17 cellular contexts compared by ENCODE assay signal in the genomic region with DNA sequence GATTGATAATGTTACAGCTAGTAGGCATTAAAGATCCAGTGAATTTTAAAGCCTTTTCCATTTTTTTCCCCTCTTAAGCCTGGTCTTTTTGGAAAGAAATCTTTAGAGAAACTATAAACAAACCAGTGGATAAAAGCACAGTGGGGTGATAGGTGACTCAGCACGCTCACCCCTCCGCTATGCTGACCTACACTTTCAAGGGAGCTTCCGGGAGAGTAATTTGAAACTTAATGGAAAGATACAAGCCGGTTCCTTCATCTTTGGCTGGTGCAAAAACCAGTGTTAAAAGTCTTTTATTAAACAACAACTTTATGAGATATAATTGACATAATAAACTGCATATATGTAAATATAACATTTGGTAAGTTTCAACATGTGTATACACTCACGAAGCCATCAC. TPM values are rescaled to one million over a fixed set of nuclear protein-coding genes. Genes with fewer than 3 reads are reported as not detected.
A peak's percentile ranks its signal among the peaks of the same experiment; 100 is the strongest.
DNase-seq lines count a peak whose midpoint lies in the region; ATAC-seq and TF ChIP-seq lines count a peak whose summit lies in the region.
"Had no signal": no experiment of that assay in that cellular context is flagged by ENCODE, and none has a peak within 500 bp of the region (broad histone marks: within the 10 kb centered on the region; RNA-seq: fewer than 3 reads in every experiment).

No MANE protein-coding gene starts in this region.

- WGBS in H9 (ENCODE audit: extremely low coverage, insufficient read length, low lambda C conversion rate), result no CpG with 5 or more reads among the region's 5 CpGs
- no CpG with 5 or more reads among the region's 5 CpGs for WGBS in mesendoderm (ENCODE audit: extremely low coverage, insufficient coverage, low lambda C conversion rate)

- H3K4me2 ChIP-seq in H9 (ENCODE audit: insufficient read depth, insufficient read length, low read length), result no peak overlapping the region
- no peak overlapping the region for H3K4me2 ChIP-seq in mesendoderm (ENCODE audit: low read length)

- no peak overlapping the region for H4K5ac ChIP-seq in H9 (ENCODE audit: insufficient read length, low read depth, low read length)
- no peak overlapping the region for H4K5ac ChIP-seq in mesendoderm (ENCODE audit: low read length)

- no peak overlapping the region for H3K14ac ChIP-seq in H9 (ENCODE audit: insufficient read depth, low read length)

- peaks cover 0 to 6% (median 3%) of the 10 kb centered on the region in 3 experiments; a peak in 2 of 7 replicates for H3K36me3 Mint-ChIP-seq in H9 (ENCODE audit: insufficient read depth in 1 of 3, low read depth in 3 of 3)
- H3K36me3 Mint-ChIP-seq in endothelial cell (ENCODE audit: low read depth, unreplicated experiment), result no peaks in the 10 kb centered on the region
- H3K36me3 Mint-ChIP-seq: CD4-positive, CD25-positive, alpha-beta regulatory T cell had no signal

- H4K8ac ChIP-seq in H9 (replicated peaks; ENCODE audit: insufficient read length, low read depth, low read length) (no peak overlapping the region), mesendoderm (ENCODE audit: low read depth, low read length) (no peak overlapping the region)

- H3K9me3 Mint-ChIP-seq in H9 (no peaks in the 10 kb centered on the region), endothelial cell (ENCODE audit: unreplicated experiment) (no peaks in the 10 kb centered on the region)
- H3K9me3 Mint-ChIP-seq: CD4-positive, CD25-positive, alpha-beta regulatory T cell had no signal

- no peak overlapping the region for H2BK12ac ChIP-seq in H9 (ENCODE audit: insufficient read length, low read depth, low read length)

- no peaks in the 10 kb centered on the region for H3K27me3 Mint-ChIP-seq in H9 (ENCODE audit: low read depth)
- no peaks in the 10 kb centered on the region for H3K27me3 Mint-ChIP-seq in endothelial cell (ENCODE audit: unreplicated experiment)

- H3K4me1 ChIP-seq in H9 (ENCODE audit: insufficient read depth, low read length), result peaks cover 2% of the 10 kb centered on the region
- peaks cover 18% of the 10 kb centered on the region for H3K4me1 ChIP-seq in RWPE2 (ENCODE audit: insufficient read depth, poor library complexity, severe bottlenecking)
- no peaks in the 10 kb centered on the region for H3K4me1 ChIP-seq in mesendoderm (ENCODE audit: control insufficient read depth, low read depth, low read length)

- peak overlapping the region; percentile 1 for H2AFZ ChIP-seq in H9 (ENCODE audit: low read length)

- H2BK5ac ChIP-seq in H9 (ENCODE audit: insufficient read length, low read length), result no peak overlapping the region
- H2BK5ac ChIP-seq in mesendoderm (ENCODE audit: low read length), result no peak overlapping the region

- H3K27ac Mint-ChIP-seq in H9 (peak overlapping the region; percentile 32 to 94 (median 68); a peak in 6 of 7 replicates), endothelial cell (ENCODE audit: unreplicated experiment) (no peak overlapping the region)
- H3K27ac Mint-ChIP-seq: CD4-positive, CD25-positive, alpha-beta regulatory T cell had no signal

- H4K91ac ChIP-seq in H9 (ENCODE audit: insufficient read length, low read depth, low read length), result no peak overlapping the region

- no peak overlapping the region for H2AK5ac ChIP-seq in H9 (ENCODE audit: insufficient read length, low read length)
- H2AK5ac ChIP-seq in mesendoderm (ENCODE audit: low read length), result no peak overlapping the region

- no peak for TF ChIP-seq CTCF in H9 (conservative IDR thresholded peaks at IDR 0.05)
- TF ChIP-seq CTCF in RWPE2 (IDR thresholded peaks at IDR 0.05; ENCODE audit: poor library complexity, severe bottlenecking), result no peak
- TF ChIP-seq CTCF in endothelial cell (IDR thresholded peaks at IDR 0.05; ENCODE audit: unreplicated experiment), result no peak

- ATAC-seq in RWPE2 (ENCODE audit: low read depth), result peak; percentile 28; the same call in 1 of the 3 replicates
- ATAC-seq in GM21367 (IDR thresholded peaks at IDR 0.05; ENCODE audit: unreplicated experiment), result no peak
- ATAC-seq in GM21717 (IDR thresholded peaks at IDR 0.05; ENCODE audit: unreplicated experiment), result no peak

- no peak overlapping the region for H3K23ac ChIP-seq in H9 (ENCODE audit: insufficient read length, low read depth, low read length)
- H3K23ac ChIP-seq in mesendoderm (ENCODE audit: low read length), result no peak overlapping the region

- no peak overlapping the region for H2BK20ac ChIP-seq in H9 (ENCODE audit: low read depth, low read length, poor library complexity, severe bottlenecking)

- H3K27ac ChIP-seq in H9 (ENCODE audit: insufficient read length, low read depth, low read length), result peak overlapping the region; percentile 73
- H3K27ac ChIP-seq in RWPE2 (ENCODE audit: poor library complexity, severe bottlenecking), result no peak overlapping the region
- H3K27ac ChIP-seq in mesendoderm (ENCODE audit: low read depth, low read length), result no peak overlapping the region
- H3K27ac ChIP-seq: esophagus squamous epithelium, SJSA1 had no signal

- H3K56ac ChIP-seq in H9 (ENCODE audit: insufficient read length, low read depth, low read length), result no peak overlapping the region
- no peak overlapping the region for H3K56ac ChIP-seq in mesendoderm (ENCODE audit: low read length)

- H3K36me3 ChIP-seq in RWPE2 (ENCODE audit: low read depth) (no peaks in the 10 kb centered on the region), mesendoderm (ENCODE audit: control insufficient read depth, insufficient read depth, low read length) (no peaks in the 10 kb centered on the region)
- H3K36me3 ChIP-seq: esophagus squamous epithelium, SJSA1 had no signal

- H3K4me3 Mint-ChIP-seq in H9 (no peak overlapping the region), endothelial cell (ENCODE audit: unreplicated experiment) (no peak overlapping the region)
- H3K4me3 Mint-ChIP-seq: CD4-positive, CD25-positive, alpha-beta regulatory T cell had no signal

- peaks cover 45 to 47% of the 10 kb centered on the region in 2 experiments for H3K4me1 Mint-ChIP-seq in H9
- H3K4me1 Mint-ChIP-seq in endothelial cell (ENCODE audit: unreplicated experiment), result peaks cover 25% of the 10 kb centered on the region
- H3K4me1 Mint-ChIP-seq: CD4-positive, CD25-positive, alpha-beta regulatory T cell had no signal

- no peak overlapping the region for H3K9ac ChIP-seq in H9 (ENCODE audit: extremely low read depth, insufficient read length, low read length)
- H3K9ac ChIP-seq in mesendoderm (ENCODE audit: low read length), result no peak overlapping the region

- H3K27me3 ChIP-seq in H9 (ENCODE audit: insufficient read depth, low read length), result no peaks in the 10 kb centered on the region
- no peaks in the 10 kb centered on the region for H3K27me3 ChIP-seq in RWPE2 (ENCODE audit: insufficient read depth, poor library complexity, severe bottlenecking)
- no peaks in the 10 kb centered on the region for H3K27me3 ChIP-seq in mesendoderm (ENCODE audit: insufficient read depth, low read length, poor library complexity)
- H3K27me3 ChIP-seq: SJSA1 had no signal

- peak; percentile 59 for DNase-seq in H9
- no peak for DNase-seq in RWPE2 (ENCODE audit: low spot score)
- DNase-seq in dermis microvascular lymphatic vessel endothelial cell (ENCODE audit: low read depth in 2 of 2), result peak; percentile 57 to 75
- peak; percentile 79 for DNase-seq in mesendoderm
- DNase-seq in stimulated activated CD4-positive, alpha-beta T cell treated with anti-CD3 and anti-CD28 coated beads, Interleukin-1b, Interleukin-23, amount 100 ng/mL, for 48 hours, result no peak
- DNase-seq in endothelial cell (ENCODE audit: low spot score), result no peak
- DNase-seq: activated naive CD4-positive, alpha-beta T cell; CD4-positive, CD25-positive, alpha-beta regulatory T cell; esophagus squamous epithelium; GF-D8; midbrain; NCI-H2171; NK-92 treated with Interleukin-12 subunit alpha and Interleukin-12 subunit beta, amount 100 ng/mL, for 24 hours had no signal

- H2BK120ac ChIP-seq in H9 (ENCODE audit: low read depth, low read length, poor library complexity, severe bottlenecking) (no peak overlapping the region), mesendoderm (ENCODE audit: low read depth, low read length) (no peak overlapping the region)

- no peak overlapping the region for H3T11ph ChIP-seq in H9 (ENCODE audit: low read length)

- H3K9me3 ChIP-seq in H9 (ENCODE audit: control insufficient read depth, low read depth, low read length), result no peaks in the 10 kb centered on the region
- no peaks in the 10 kb centered on the region for H3K9me3 ChIP-seq in RWPE2 (ENCODE audit: severe bottlenecking)
- H3K9me3 ChIP-seq: esophagus squamous epithelium, SJSA1 had no signal

- H4K20me1 ChIP-seq in H9 (ENCODE audit: control insufficient read depth, insufficient read depth, insufficient read length), result no peaks in the 10 kb centered on the region

- H3K79me1 ChIP-seq in H9 (ENCODE audit: insufficient read depth, low read depth, low read length, poor library complexity, severe bottlenecking) (no peaks in the 10 kb centered on the region), mesendoderm (ENCODE audit: low read length) (no peaks in the 10 kb centered on the region)

- no peak overlapping the region for H2BK15ac ChIP-seq in H9 (ENCODE audit: low read depth, low read length)
- no peak overlapping the region for H2BK15ac ChIP-seq in mesendoderm (replicated peaks; ENCODE audit: low read depth)

- no peaks in the 10 kb centered on the region for H3K23me2 ChIP-seq in H9 (ENCODE audit: insufficient read length, low read depth, low read length, poor library complexity, severe bottlenecking)

- no peak overlapping the region for H3K4ac ChIP-seq in H9 (ENCODE audit: low read depth, low read length)
- H3K4ac ChIP-seq in mesendoderm (ENCODE audit: low read depth, low read length), result no peak overlapping the region

- H3K79me2 ChIP-seq in H9 (ENCODE audit: insufficient read depth, low read length), result no peaks in the 10 kb centered on the region
- H3K79me2 ChIP-seq in mesendoderm (ENCODE audit: control insufficient read depth, insufficient read depth, low read length), result no peaks in the 10 kb centered on the region

- H3K18ac ChIP-seq in H9 (ENCODE audit: insufficient read length, low read depth, low read length) (no peak overlapping the region), mesendoderm (ENCODE audit: low read length) (no peak overlapping the region)

- no peak overlapping the region for H3K4me3 ChIP-seq in RWPE2 (ENCODE audit: severe bottlenecking)
- H3K4me3 ChIP-seq in mesendoderm (ENCODE audit: low read length), result no peak overlapping the region
- H3K4me3 ChIP-seq: esophagus squamous epithelium, SJSA1 had no signal

RNA-seq across cellular contexts. Expression of gene ALDOB, which starts 27.0 kb away (rescaled TPM):
- not detected in 2 replicates for total RNA-seq in H9 (2021)
- 0.13 and 0.25 TPM in 2 replicates for total RNA-seq in dermis microvascular lymphatic vessel endothelial cell
- polyA plus RNA-seq in mesendoderm (2013, experiment 1 of 2), result not detected
- polyA plus RNA-seq in mesendoderm (2013, experiment 2 of 2), result not detected
- total RNA-seq in endothelial cell (ENCODE audit: unreplicated experiment), result 0.31 TPM
- total RNA-seq: CD4-positive, CD25-positive, alpha-beta regulatory T cell; esophagus squamous epithelium; SJSA1; skeletal muscle tissue had no signal
- polyA plus RNA-seq: CD4-positive, CD25-positive, alpha-beta regulatory T cell had no signal

Comparison
In these comparisons a context has a peak if more than half of its experiments do, and no peak if none do; other contexts are left out.
1. DNase-seq: peak in H9 (single experiment), dermis microvascular lymphatic vessel endothelial cell (2 of 2) and mesendoderm (single experiment); none in RWPE2 (single experiment), stimulated activated CD4-positive, alpha-beta T cell treated with anti-CD3 and anti-CD28 coated beads, Interleukin-1b, Interleukin-23, amount 100 ng/mL, for 48 hours (single experiment) and endothelial cell (single experiment).